ENCODE assay signal across 1 cellular context in the genomic region with DNA sequence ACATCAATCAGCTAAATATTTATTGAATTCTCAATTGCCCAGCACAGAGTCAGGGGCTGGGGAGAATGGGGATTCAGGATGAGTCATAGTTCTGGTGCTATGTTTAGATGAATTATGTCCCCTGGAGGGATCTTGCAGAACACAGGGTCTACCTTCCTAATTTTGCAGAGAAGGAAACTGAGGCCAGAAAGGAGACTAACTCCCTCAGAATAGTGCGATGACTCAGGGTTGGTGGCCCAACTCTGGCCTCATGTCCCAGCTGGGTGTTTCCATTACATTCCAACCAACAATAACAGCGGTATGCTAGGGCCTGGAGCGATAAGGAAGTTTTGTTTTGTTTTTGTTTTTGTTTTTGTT.
TF ChIP-seq lines count a peak whose summit lies in the region.

No MANE protein-coding gene starts in this region.

TF ChIP-seq in GM23338, 12 proteins besides CTCF, POLR2A, EP300 and RAD21 (continued from another document):
- TF ChIP-seq, protein P1, sequence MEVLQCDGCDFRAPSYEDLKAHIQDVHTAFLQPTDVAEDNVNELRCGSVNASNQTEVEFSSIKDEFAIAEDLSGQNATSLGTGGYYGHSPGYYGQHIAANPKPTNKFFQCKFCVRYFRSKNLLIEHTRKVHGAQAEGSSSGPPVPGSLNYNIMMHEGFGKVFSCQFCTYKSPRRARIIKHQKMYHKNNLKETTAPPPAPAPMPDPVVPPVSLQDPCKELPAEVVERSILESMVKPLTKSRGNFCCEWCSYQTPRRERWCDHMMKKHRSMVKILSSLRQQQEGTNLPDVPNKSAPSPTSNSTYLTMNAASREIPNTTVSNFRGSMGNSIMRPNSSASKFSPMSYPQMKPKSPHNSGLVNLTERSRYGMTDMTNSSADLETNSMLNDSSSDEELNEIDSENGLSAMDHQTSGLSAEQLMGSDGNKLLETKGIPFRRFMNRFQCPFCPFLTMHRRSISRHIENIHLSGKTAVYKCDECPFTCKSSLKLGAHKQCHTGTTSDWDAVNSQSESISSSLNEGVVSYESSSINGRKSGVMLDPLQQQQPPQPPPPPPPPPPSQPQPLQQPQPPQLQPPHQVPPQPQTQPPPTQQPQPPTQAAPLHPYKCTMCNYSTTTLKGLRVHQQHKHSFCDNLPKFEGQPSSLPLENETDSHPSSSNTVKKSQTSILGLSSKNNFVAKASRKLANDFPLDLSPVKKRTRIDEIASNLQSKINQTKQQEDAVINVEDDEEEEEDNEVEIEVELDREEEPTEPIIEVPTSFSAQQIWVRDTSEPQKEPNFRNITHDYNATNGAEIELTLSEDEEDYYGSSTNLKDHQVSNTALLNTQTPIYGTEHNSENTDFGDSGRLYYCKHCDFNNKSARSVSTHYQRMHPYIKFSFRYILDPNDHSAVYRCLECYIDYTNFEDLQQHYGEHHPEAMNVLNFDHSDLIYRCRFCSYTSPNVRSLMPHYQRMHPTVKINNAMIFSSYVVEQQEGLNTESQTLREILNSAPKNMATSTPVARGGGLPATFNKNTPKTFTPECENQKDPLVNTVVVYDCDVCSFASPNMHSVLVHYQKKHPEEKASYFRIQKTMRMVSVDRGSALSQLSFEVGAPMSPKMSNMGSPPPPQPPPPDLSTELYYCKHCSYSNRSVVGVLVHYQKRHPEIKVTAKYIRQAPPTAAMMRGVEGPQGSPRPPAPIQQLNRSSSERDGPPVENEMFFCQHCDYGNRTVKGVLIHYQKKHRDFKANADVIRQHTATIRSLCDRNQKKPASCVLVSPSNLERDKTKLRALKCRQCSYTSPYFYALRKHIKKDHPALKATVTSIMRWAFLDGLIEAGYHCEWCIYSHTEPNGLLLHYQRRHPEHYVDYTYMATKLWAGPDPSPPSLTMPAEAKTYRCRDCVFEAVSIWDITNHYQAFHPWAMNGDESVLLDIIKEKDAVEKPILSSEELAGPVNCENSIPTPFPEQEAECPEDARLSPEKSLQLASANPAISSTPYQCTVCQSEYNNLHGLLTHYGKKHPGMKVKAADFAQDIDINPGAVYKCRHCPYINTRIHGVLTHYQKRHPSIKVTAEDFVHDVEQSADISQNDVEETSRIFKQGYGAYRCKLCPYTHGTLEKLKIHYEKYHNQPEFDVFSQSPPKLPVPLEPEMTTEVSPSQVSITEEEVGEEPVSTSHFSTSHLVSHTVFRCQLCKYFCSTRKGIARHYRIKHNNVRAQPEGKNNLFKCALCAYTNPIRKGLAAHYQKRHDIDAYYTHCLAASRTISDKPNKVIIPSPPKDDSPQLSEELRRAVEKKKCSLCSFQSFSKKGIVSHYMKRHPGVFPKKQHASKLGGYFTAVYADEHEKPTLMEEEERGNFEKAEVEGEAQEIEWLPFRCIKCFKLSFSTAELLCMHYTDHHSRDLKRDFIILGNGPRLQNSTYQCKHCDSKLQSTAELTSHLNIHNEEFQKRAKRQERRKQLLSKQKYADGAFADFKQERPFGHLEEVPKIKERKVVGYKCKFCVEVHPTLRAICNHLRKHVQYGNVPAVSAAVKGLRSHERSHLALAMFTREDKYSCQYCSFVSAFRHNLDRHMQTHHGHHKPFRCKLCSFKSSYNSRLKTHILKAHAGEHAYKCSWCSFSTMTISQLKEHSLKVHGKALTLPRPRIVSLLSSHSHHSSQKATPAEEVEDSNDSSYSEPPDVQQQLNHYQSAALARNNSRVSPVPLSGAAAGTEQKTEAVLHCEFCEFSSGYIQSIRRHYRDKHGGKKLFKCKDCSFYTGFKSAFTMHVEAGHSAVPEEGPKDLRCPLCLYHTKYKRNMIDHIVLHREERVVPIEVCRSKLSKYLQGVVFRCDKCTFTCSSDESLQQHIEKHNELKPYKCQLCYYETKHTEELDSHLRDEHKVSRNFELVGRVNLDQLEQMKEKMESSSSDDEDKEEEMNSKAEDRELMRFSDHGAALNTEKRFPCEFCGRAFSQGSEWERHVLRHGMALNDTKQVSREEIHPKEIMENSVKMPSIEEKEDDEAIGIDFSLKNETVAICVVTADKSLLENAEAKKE (CRISPR knock-in tag; IDR thresholded peaks at IDR 0.05): no peak
- no peak for TF ChIP-seq JUNB (IDR thresholded peaks at IDR 0.05; ENCODE audit: unreplicated experiment)
- TF ChIP-seq STAT1 (IDR thresholded peaks at IDR 0.05; ENCODE audit: unreplicated experiment): no peak
- no peak for TF ChIP-seq ZNF331 (CRISPR knock-in tag; IDR thresholded peaks at IDR 0.05; ENCODE audit: low read depth)
- no peak for TF ChIP-seq NANOG (IDR thresholded peaks at IDR 0.05; ENCODE audit: borderline replicate concordance)
- TF ChIP-seq EZH2 (IDR thresholded peaks at IDR 0.05; ENCODE audit: low read depth, unreplicated experiment): no peak
